1 cellular context compared by ENCODE assay signal in genomic region chr19:12555456-12555930, GRCh38.
TF ChIP-seq lines count a peak whose summit lies in the region.

No MANE protein-coding gene starts in this region.

TF ChIP-seq in IMR-90, 13 proteins besides CTCF, POLR2A, EP300 and RAD21 (continued from another document):
- TF ChIP-seq NFE2L2 (IDR thresholded peaks at IDR 0.05; ENCODE audit: low read depth, low read length) (no peak), FOS (IDR thresholded peaks at IDR 0.05; ENCODE audit: low read depth, low read length) (no peak), MXI1 (IDR thresholded peaks at IDR 0.05; ENCODE audit: borderline replicate concordance, low read depth, low read length) (no peak), ELK1 (IDR thresholded peaks at IDR 0.05; ENCODE audit: borderline replicate concordance, low read depth, low read length) (no peak)
